In the genomic region with DNA sequence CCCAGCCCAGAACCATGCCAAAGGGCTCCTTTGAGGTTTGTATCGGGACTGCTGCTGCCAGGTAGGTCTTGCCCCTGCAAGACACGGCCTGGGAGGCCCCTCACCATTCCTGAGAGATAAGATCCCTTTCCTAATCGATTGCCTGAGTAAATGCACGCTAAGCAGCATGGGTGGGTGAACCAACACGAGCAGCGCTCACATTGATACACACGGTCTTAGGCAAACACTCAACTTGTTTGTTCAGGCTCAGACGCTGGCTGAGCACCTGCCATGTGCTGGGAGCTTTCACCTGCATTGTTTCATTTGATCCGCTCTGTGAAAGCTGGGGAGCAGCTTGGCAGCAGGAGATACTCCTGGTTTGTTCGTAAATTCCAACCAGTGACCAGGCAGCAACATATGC, we compare ENCODE assay signal across 12 cellular contexts.
DNase-seq lines count a peak whose midpoint lies in the region; ATAC-seq, FAIRE-seq and TF ChIP-seq lines count a peak whose summit lies in the region.
"Had no signal": no experiment of that assay in that cellular context is flagged by ENCODE, and none has a peak within 500 bp of the region (broad histone marks: within the 10 kb centered on the region; RNA-seq: fewer than 3 reads in every experiment).

No MANE protein-coding gene starts in this region.

- H3K27ac Mint-ChIP-seq in glutamatergic neuron (ENCODE audit: unreplicated experiment): no peak overlapping the region
- H3K27ac Mint-ChIP-seq: CD8-positive, alpha-beta T cell had no signal

- TF ChIP-seq CTCF in 22Rv1 (IDR thresholded peaks at IDR 0.05) (no peak), glutamatergic neuron (IDR thresholded peaks at IDR 0.05; ENCODE audit: partially characterized antibody, unreplicated experiment) (no peak)

- intact Hi-C loops in left colon (cut with DNase I, micrococcal nuclease): loop anchor here in 1 of 2 donors (10.0 kb wide), 1 partner anchor 81 kb away; the partner anchor contains the start of gene NEURL1B

- H3K27me3 Mint-ChIP-seq in glutamatergic neuron (ENCODE audit: unreplicated experiment): no peaks in the 10 kb centered on the region

- H3K36me3 Mint-ChIP-seq in glutamatergic neuron (ENCODE audit: unreplicated experiment): no peaks in the 10 kb centered on the region
- H3K36me3 Mint-ChIP-seq: CD8-positive, alpha-beta T cell had no signal

- peak overlapping the region; percentile 25 for H3K27ac ChIP-seq in 22Rv1

- ATAC-seq in left colon: peak; percentile 60
- ATAC-seq: activated CD4-positive, CD25-positive, alpha-beta regulatory T cell treated with anti-CD3 and anti-CD28 coated beads, Interleukin-2, amount 50 U/mL, for 24 hours; CD8-positive, alpha-beta T cell had no signal

- peaks cover 2% of the 10 kb centered on the region for H3K9me3 Mint-ChIP-seq in glutamatergic neuron (ENCODE audit: unreplicated experiment)
- H3K9me3 Mint-ChIP-seq: CD8-positive, alpha-beta T cell had no signal

- H3K4me3 Mint-ChIP-seq in glutamatergic neuron (ENCODE audit: unreplicated experiment): no peak overlapping the region
- H3K4me3 Mint-ChIP-seq: CD8-positive, alpha-beta T cell had no signal

- FAIRE-seq in urothelium cell line (lab: Jason Lieb, UNC): no peak

- DNase-seq in NCI-H1417 treated with DMSO at 0.1 percent for 48 hours (lab: John Stamatoyannopoulos, UW) (peak; percentile 69), NCI-H510A treated with DMSO at 0.1 percent for 48 hours (lab: John Stamatoyannopoulos, UW) (peak; percentile 94), left colon (peak in 1 of 2 donors; percentile 35), urothelium cell line (ENCODE audit: low spot score) (no peak), occipital lobe (lab: John Stamatoyannopoulos, UW) (no peak), glutamatergic neuron (no peak)
- no peak for DNase-seq in stimulated activated CD4-positive, alpha-beta T cell treated with anti-CD3 and anti-CD28 coated beads, Interleukin-2, amount 100 ng/mL, for 24 hours
- DNase-seq: CD8-positive, alpha-beta T cell; mesendoderm; MV-4-11 had no signal

- peaks cover 4% of the 10 kb centered on the region for H3K4me1 Mint-ChIP-seq in glutamatergic neuron (ENCODE audit: low read depth, unreplicated experiment)

Comparison
In these comparisons a context has a peak if more than half of its experiments do, and no peak if none do; other contexts are left out.
1. DNase-seq: peak in NCI-H1417 treated with DMSO at 0.1 percent for 48 hours (single experiment) and NCI-H510A treated with DMSO at 0.1 percent for 48 hours (single experiment); none in stimulated activated CD4-positive, alpha-beta T cell treated with anti-CD3 and anti-CD28 coated beads, Interleukin-2, amount 100 ng/mL, for 24 hours (0 of 2), urothelium cell line (single experiment), occipital lobe (single experiment) and glutamatergic neuron (single experiment).